Comparison of ENCODE assay signal across 29 cellular contexts in the genomic region with DNA sequence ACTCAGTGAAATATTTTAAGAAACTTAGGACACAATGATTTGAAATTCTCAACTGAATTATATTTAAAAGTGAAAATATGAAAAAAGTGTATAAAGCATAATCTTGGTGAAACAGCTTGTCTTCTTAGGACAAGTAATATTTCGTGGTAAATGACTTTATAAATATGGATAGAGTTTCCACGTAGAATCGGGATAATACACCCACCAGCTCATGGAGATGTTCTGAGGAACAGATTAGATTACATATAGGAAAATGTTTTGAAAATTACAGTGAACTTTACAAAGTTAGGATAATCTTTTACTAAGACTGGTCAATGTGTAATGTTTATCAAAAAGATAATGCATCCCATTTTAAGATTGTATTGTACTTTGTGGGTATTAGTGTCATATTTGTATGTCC. TPM values are rescaled to one million over a fixed set of nuclear protein-coding genes. Genes with fewer than 3 reads are reported as not detected.
"Had no signal": no experiment of that assay in that cellular context is flagged by ENCODE, and none has a peak within 500 bp of the region (broad histone marks: within the 10 kb centered on the region; RNA-seq: fewer than 3 reads in every experiment).

No MANE protein-coding gene starts in this region.

- H3K36me3 ChIP-seq: Peyer's patch, SJSA1 had no signal

- H3K4me3 ChIP-seq: Peyer's patch, SJSA1 had no signal

- DNase-seq: activated B cell treated with CpG ODN at 0.5 μM for 24 hours; activated CD4-positive, alpha-beta memory T cell treated with anti-CD3 and anti-CD28 coated beads for 36 hours; activated CD4-positive, alpha-beta T cell treated with anti-CD3 and anti-CD28 coated beads for 1 hour; activated CD4-positive, alpha-beta T cell treated with anti-CD3 and anti-CD28 coated beads, Interleukin-2, amount 10 ng/mL, durations not matched to agents 7 days and 5 days; activated CD8-positive, alpha-beta memory T cell treated with anti-CD3 and anti-CD28 coated beads for 24 hours; activated gamma-delta T cell; activated naive CD4-positive, alpha-beta T cell treated with anti-CD3 and anti-CD28 coated beads for 36 hours; activated T-cell treated with anti-CD3 and anti-CD28 coated beads, Interleukin-2, amount 50 U/mL, for 48 hours; amygdala; NCI-H1048; NCI-H146; NCI-H187 treated with DMSO at 0.1 percent for 48 hours; NCI-H2081 treated with DMSO at 0.1 percent for 48 hours; NCI-H226; NCI-H526 treated with DMSO at 0.1 percent for 48 hours; NK-92 treated with Interleukin-12 subunit alpha and Interleukin-12 subunit beta, amount 100 ng/mL, for 24 hours; Peyer's patch; SHP77; SW 1271; T-helper 9 cell had no signal

- H3K36me3 Mint-ChIP-seq: activated CD4-positive, alpha-beta memory T cell treated with anti-CD3 and anti-CD28 coated beads for 36 hours; activated naive CD8-positive, alpha-beta T cell; brain had no signal

- H3K9me3 Mint-ChIP-seq: activated B cell treated with CpG ODN at 0.5 μM for 24 hours; activated CD4-positive, alpha-beta T cell treated with anti-CD3 and anti-CD28 coated beads, Interleukin-2, amount 10 ng/mL, durations not matched to agents 7 days and 5 days; activated T-helper 17 cell treated with anti-CD3 and anti-CD28 coated beads, Interleukin-2, amount 50 U/mL, for 72 hours; T-helper 1 cell treated with Interleukin-12 subunit alpha and Interleukin-12 subunit beta and Interleukin-4 antibody, amounts not matched to agents 30 μg/mL and 1 μg/mL, for 36 hours had no signal

- H3K4me1 Mint-ChIP-seq: activated B cell treated with CpG ODN at 0.5 μM for 24 hours; activated CD4-positive, alpha-beta T cell treated with anti-CD3 and anti-CD28 coated beads, Interleukin-2, amount 10 ng/mL, durations not matched to agents 7 days and 5 days; activated T-helper 17 cell treated with anti-CD3 and anti-CD28 coated beads, Interleukin-2, amount 50 U/mL, for 72 hours had no signal

- H3K27ac ChIP-seq: Peyer's patch, RWPE1, SJSA1 had no signal

- H3K27ac Mint-ChIP-seq: activated B cell treated with CpG ODN at 0.5 μM for 24 hours; activated CD4-positive, alpha-beta memory T cell treated with anti-CD3 and anti-CD28 coated beads for 36 hours; activated CD4-positive, alpha-beta T cell treated with anti-CD3 and anti-CD28 coated beads, Interleukin-2, amount 10 ng/mL, durations not matched to agents 7 days and 5 days; activated naive CD4-positive, alpha-beta T cell treated with anti-CD3 and anti-CD28 coated beads for 36 hours; activated naive CD8-positive, alpha-beta T cell; activated T-helper 17 cell treated with anti-CD3 and anti-CD28 coated beads, Interleukin-2, amount 50 U/mL, for 72 hours; T-helper 1 cell treated with Interleukin-12 subunit alpha and Interleukin-12 subunit beta and Interleukin-4 antibody, amounts not matched to agents 30 μg/mL and 1 μg/mL, for 36 hours had no signal

- H3K4me3 Mint-ChIP-seq: activated B cell treated with CpG ODN at 0.5 μM for 24 hours; activated CD4-positive, alpha-beta memory T cell treated with anti-CD3 and anti-CD28 coated beads for 36 hours; activated CD4-positive, alpha-beta T cell treated with anti-CD3 and anti-CD28 coated beads, Interleukin-2, amount 10 ng/mL, durations not matched to agents 7 days and 5 days; activated naive CD4-positive, alpha-beta T cell treated with anti-CD3 and anti-CD28 coated beads for 36 hours; activated naive CD8-positive, alpha-beta T cell; activated T-helper 17 cell treated with anti-CD3 and anti-CD28 coated beads, Interleukin-2, amount 50 U/mL, for 72 hours; T-helper 1 cell treated with Interleukin-12 subunit alpha and Interleukin-12 subunit beta and Interleukin-4 antibody, amounts not matched to agents 30 μg/mL and 1 μg/mL, for 36 hours had no signal

- H3K4me1 ChIP-seq: Peyer's patch, SJSA1 had no signal

- H3K9me3 ChIP-seq: Peyer's patch, SJSA1 had no signal

- H3K27me3 ChIP-seq: Peyer's patch had no signal

- H3K27me3 Mint-ChIP-seq: activated B cell treated with CpG ODN at 0.5 μM for 24 hours; activated CD4-positive, alpha-beta memory T cell treated with anti-CD3 and anti-CD28 coated beads for 36 hours; activated CD4-positive, alpha-beta T cell treated with anti-CD3 and anti-CD28 coated beads, Interleukin-2, amount 10 ng/mL, durations not matched to agents 7 days and 5 days; activated naive CD8-positive, alpha-beta T cell; activated T-helper 17 cell treated with anti-CD3 and anti-CD28 coated beads, Interleukin-2, amount 50 U/mL, for 72 hours; brain had no signal

- ATAC-seq: activated T-helper 17 cell treated with anti-CD3 and anti-CD28 coated beads, Interleukin-2, amount 50 U/mL, for 72 hours; SK-N-SH treated with all-trans-retinoic acid at 6 μM for 48 hours had no signal

RNA-seq across cellular contexts. Expression of a gene that starts 25.6 kb away (rescaled TPM):
- total RNA-seq: activated B cell treated with CpG ODN at 0.5 μM for 24 hours; activated CD4-positive, alpha-beta memory T cell treated with anti-CD3 and anti-CD28 coated beads for 36 hours; activated CD4-positive, alpha-beta T cell treated with anti-CD3 and anti-CD28 coated beads, Interleukin-2, amount 10 ng/mL, durations not matched to agents 7 days and 5 days; activated naive CD4-positive, alpha-beta T cell treated with anti-CD3 and anti-CD28 coated beads for 36 hours; activated T-helper 17 cell treated with anti-CD3 and anti-CD28 coated beads, Interleukin-2, amount 50 U/mL, for 72 hours; astrocyte; NCI-H460; Peyer's patch; SJSA1 had no signal

RNA-seq across cellular contexts. Expression of a gene that starts 34.9 kb away (rescaled TPM):
- total RNA-seq: activated B cell treated with CpG ODN at 0.5 μM for 24 hours; activated CD4-positive, alpha-beta memory T cell treated with anti-CD3 and anti-CD28 coated beads for 36 hours; activated CD4-positive, alpha-beta T cell treated with anti-CD3 and anti-CD28 coated beads, Interleukin-2, amount 10 ng/mL, durations not matched to agents 7 days and 5 days; activated naive CD4-positive, alpha-beta T cell treated with anti-CD3 and anti-CD28 coated beads for 36 hours; activated T-helper 17 cell treated with anti-CD3 and anti-CD28 coated beads, Interleukin-2, amount 50 U/mL, for 72 hours; astrocyte; NCI-H460; Peyer's patch; SJSA1 had no signal
